ENCODE assay signal across 15 cellular contexts in the genomic region with DNA sequence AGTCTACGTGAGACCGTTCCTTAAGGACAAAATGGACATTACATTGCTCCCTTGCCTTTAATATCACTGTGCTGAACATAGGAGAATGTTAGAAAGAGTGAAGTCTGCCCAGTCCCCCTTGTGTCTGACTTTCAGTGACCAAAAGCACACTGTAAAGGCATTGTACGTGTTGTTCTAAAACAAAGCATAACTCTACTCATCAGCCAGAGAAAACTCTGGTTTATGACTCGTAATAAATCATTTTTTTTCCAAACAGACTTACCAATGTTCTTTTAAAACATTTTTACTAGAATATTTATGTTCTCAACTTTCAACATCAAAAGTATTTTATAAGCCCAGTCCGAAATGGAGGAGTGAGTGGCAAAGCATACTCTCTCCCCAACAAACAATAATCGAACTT.
A peak's percentile ranks its signal among the peaks of the same experiment; 100 is the strongest.
DNase-seq lines count a peak whose midpoint lies in the region; FAIRE-seq and TF ChIP-seq lines count a peak whose summit lies in the region.
"Had no signal": no experiment of that assay in that cellular context is flagged by ENCODE, and none has a peak within 500 bp of the region (broad histone marks: within the 10 kb centered on the region; RNA-seq: fewer than 3 reads in every experiment).

No MANE protein-coding gene starts in this region.

- dilution Hi-C loops in keratinocyte (cut with MboI; ENCODE audit: extremely low pct_ligation_motif_present, low sequenced_read_pairs): no loop called here

- H3K36me3 ChIP-seq in astrocyte (ENCODE audit: insufficient read depth, low read length) (no peaks in the 10 kb centered on the region), keratinocyte (ENCODE audit: control insufficient read depth in 2 of 2, extremely low read depth in 1 of 2, insufficient read depth in 2 of 2, low read length in 2 of 2) (no peaks in the 10 kb centered on the region), esophagus muscularis mucosa (no peaks in the 10 kb centered on the region)
- H3K36me3 ChIP-seq: BLaER1, HAP-1 had no signal

- H3K27me3 ChIP-seq in astrocyte (ENCODE audit: insufficient read depth, low read length) (no peaks in the 10 kb centered on the region), keratinocyte (ENCODE audit: control insufficient read depth, extremely low read depth, insufficient read depth, low read length) (no peaks in the 10 kb centered on the region), esophagus muscularis mucosa (no peaks in the 10 kb centered on the region)
- H3K27me3 ChIP-seq: BLaER1 had no signal

- H3K27ac Mint-ChIP-seq in astrocyte (ENCODE audit: unreplicated experiment): no peak overlapping the region

- peaks cover under 1% of the 10 kb centered on the region for H3K9me3 Mint-ChIP-seq in astrocyte (ENCODE audit: unreplicated experiment)

- no peak overlapping the region for H3K4me3 Mint-ChIP-seq in astrocyte (ENCODE audit: unreplicated experiment)

- peaks cover 16% of the 10 kb centered on the region for H3K4me1 ChIP-seq in astrocyte (ENCODE audit: insufficient read depth, low read length)
- peaks cover 3% of the 10 kb centered on the region for H3K4me1 ChIP-seq in keratinocyte (ENCODE audit: control insufficient read depth, extremely low read depth, insufficient read depth, low read length)
- peaks cover 0 to 6% (median 3%) of the 10 kb centered on the region in 4 donors for H3K4me1 ChIP-seq in esophagus muscularis mucosa
- H3K4me1 ChIP-seq: BLaER1, HAP-1 had no signal

- no peak overlapping the region for H3K4me2 ChIP-seq in astrocyte (ENCODE audit: low read length)
- H3K4me2 ChIP-seq in keratinocyte (ENCODE audit: control insufficient read depth, extremely low read depth, insufficient read depth, low read depth, low read length): peak overlapping the region; percentile 13
- H3K4me2 ChIP-seq: BLaER1 had no signal

- H4K20me1 ChIP-seq in astrocyte (ENCODE audit: insufficient read depth, low read length) (no peaks in the 10 kb centered on the region), keratinocyte (ENCODE audit: control insufficient read depth, extremely low read depth, insufficient read depth, low read length) (no peaks in the 10 kb centered on the region)
- H4K20me1 ChIP-seq: BLaER1 had no signal

- H2AFZ ChIP-seq in astrocyte (ENCODE audit: low read depth, low read length): no peak overlapping the region
- peak overlapping the region; percentile 21 for H2AFZ ChIP-seq in keratinocyte (ENCODE audit: control insufficient read depth, low read length)

- H3K9me1 ChIP-seq in keratinocyte (ENCODE audit: control insufficient read depth, extremely low read depth, insufficient read depth, low read length): no peaks in the 10 kb centered on the region

- no peak for TF ChIP-seq EP300 in esophagus muscularis mucosa (IDR thresholded peaks at IDR 0.05)

- no peak overlapping the region for H3K9ac ChIP-seq in astrocyte (ENCODE audit: low read length)
- no peak overlapping the region for H3K9ac ChIP-seq in keratinocyte (ENCODE audit: control insufficient read depth, extremely low read depth, insufficient read depth, low read length)
- H3K9ac ChIP-seq: BLaER1 had no signal

- peak; percentile 8 for DNase-seq in EL
- no peak for DNase-seq in astrocyte (ENCODE audit: low read depth)
- DNase-seq in keratinocyte (ENCODE audit: low read depth, low spot score): no peak
- no peak for DNase-seq in esophagus muscularis mucosa (ENCODE audit: extremely low spot score)
- no peak for DNase-seq in NK-92 (lab: John Stamatoyannopoulos, UW; ENCODE audit: unreplicated experiment)
- no peak for DNase-seq in activated effector memory CD4-positive, alpha-beta T cell treated with anti-CD3 and anti-CD28 coated beads, Interleukin-2, amount 50 U/mL, for 16 hours
- DNase-seq: AML-193, DMS 273 treated with DMSO at 0.1 percent for 48 hours, GDM1, GOT3 had no signal

- H3K4me3 ChIP-seq in astrocyte (ENCODE audit: insufficient read depth, low read depth, low read length): no peak overlapping the region
- no peak overlapping the region for H3K4me3 ChIP-seq in keratinocyte (ENCODE audit: control insufficient read depth in 2 of 3, extremely low read depth in 1 of 3, insufficient read depth in 2 of 3, low read depth in 1 of 3, low read length in 3 of 3)
- H3K4me3 ChIP-seq in esophagus muscularis mucosa: no peak overlapping the region
- H3K4me3 ChIP-seq: BLaER1, HAP-1 had no signal

- no peaks in the 10 kb centered on the region for H3K27me3 Mint-ChIP-seq in astrocyte (ENCODE audit: low read depth, unreplicated experiment)

- 54% methylated on average over 6 of the region's 6 CpGs for WGBS in esophagus muscularis mucosa

- FAIRE-seq in astrocyte (lab: Jason Lieb, UNC) (peak; percentile 63), keratinocyte (lab: Jason Lieb, UNC) (no peak)
- FAIRE-seq: GM12892, GM19239, HepG2 had no signal

- H3K27ac ChIP-seq in astrocyte (ENCODE audit: low read depth, low read length): no peak overlapping the region
- H3K27ac ChIP-seq in keratinocyte (ENCODE audit: control insufficient read depth, insufficient read depth, low read length): no peak overlapping the region
- no peak overlapping the region for H3K27ac ChIP-seq in esophagus muscularis mucosa (replicated peaks in 1 of 4)
- H3K27ac ChIP-seq: BLaER1 had no signal

- no peaks in the 10 kb centered on the region for H3K36me3 Mint-ChIP-seq in astrocyte (ENCODE audit: low read depth, unreplicated experiment)

- TF ChIP-seq POLR2A in esophagus muscularis mucosa (IDR thresholded peaks at IDR 0.05; ENCODE audit: low read depth): no peak

- TF ChIP-seq CTCF in astrocyte (IDR thresholded peaks at IDR 0.05; ENCODE audit: insufficient read depth, low read depth, low read length): no peak
- no peak for TF ChIP-seq CTCF in keratinocyte (optimal IDR thresholded peaks at IDR 0.05 in 1 of 3, IDR thresholded peaks at IDR 0.05 in 1 of 3, conservative IDR thresholded peaks at IDR 0.05 in 1 of 3; ENCODE audit: extremely low read depth in 1 of 3, insufficient read depth in 2 of 3, low read length in 3 of 3)
- TF ChIP-seq CTCF in esophagus muscularis mucosa (IDR thresholded peaks at IDR 0.05): no peak

- H3K79me2 ChIP-seq in astrocyte (ENCODE audit: insufficient read depth, low read length) (no peaks in the 10 kb centered on the region), keratinocyte (ENCODE audit: control insufficient read depth, insufficient read depth, low read length) (no peaks in the 10 kb centered on the region)

- intact Hi-C loops in esophagus muscularis mucosa (cut with DNase I): no loop called here

- peaks cover 31% of the 10 kb centered on the region for H3K4me1 Mint-ChIP-seq in astrocyte (ENCODE audit: low read depth, unreplicated experiment)

- H3K9me3 ChIP-seq in astrocyte (ENCODE audit: insufficient read depth, low read depth, low read length): no peaks in the 10 kb centered on the region
- no peaks in the 10 kb centered on the region for H3K9me3 ChIP-seq in keratinocyte (ENCODE audit: control insufficient read depth, low read depth, low read length)
- H3K9me3 ChIP-seq in esophagus muscularis mucosa: no peaks in the 10 kb centered on the region
- H3K9me3 ChIP-seq: BLaER1, HAP-1 had no signal
